ENCODE assay signal across 8 cellular contexts in the genomic region with DNA sequence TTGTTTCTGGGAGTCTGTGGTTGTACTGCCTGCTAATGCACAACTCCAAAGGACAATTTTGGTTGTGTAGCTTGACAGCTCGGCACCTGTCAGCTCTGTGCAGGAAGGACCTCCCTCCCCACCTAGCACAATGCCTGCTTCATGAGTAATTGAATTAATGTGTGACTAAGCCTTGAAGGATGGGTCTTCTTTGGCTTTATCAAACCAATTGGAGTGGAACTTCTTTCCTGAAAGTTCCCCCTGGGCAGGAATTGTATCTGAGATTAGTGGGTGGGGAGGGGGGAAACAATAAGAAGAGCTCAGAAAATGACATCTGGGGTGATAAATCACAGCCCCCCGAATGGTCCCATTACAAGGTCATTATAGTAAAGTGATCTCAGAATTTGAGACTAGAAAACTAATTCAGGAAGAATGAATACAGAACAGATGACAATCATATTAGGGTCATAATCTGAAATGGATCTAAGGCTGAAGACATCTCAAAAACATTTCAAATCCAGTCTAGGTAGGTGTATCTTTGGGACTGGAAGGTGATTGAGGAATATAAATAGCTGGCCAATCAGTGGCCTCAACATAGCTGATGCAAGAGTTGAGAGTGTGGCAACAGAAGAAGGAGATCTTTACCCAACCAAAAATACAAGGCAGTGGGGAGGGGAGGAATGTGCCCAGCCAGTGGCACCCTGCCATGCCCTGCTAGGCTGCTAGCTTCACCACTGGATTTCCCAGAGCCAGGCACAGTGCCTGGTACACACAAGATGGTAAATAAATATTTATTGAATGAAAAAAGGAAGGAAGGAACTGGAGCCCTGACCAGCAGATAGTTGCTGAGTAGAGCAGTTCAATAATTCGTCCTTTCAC. TPM values are rescaled to one million over a fixed set of nuclear protein-coding genes. Genes with fewer than 3 reads are reported as not detected.
DNase-seq lines count a peak whose midpoint lies in the region; ATAC-seq, FAIRE-seq and TF ChIP-seq lines count a peak whose summit lies in the region.

No MANE protein-coding gene starts in this region.

- H3K4me3 ChIP-seq in BLaER1 treated with 17β-estradiol and CSF1 and Interleukin-3, amounts not matched to agents 10 nM and 100 nM = peak overlapping the region in 4 of 10 experiments; percentile 14 to 22 (median 18); a peak in 4 of 20 replicates
- H3K4me3 ChIP-seq in OCI-LY7 (ENCODE audit: low read depth, low read length, poor library complexity, severe bottlenecking) (peak overlapping the region; percentile 49), K562 (peak overlapping the region; percentile 0; the same call in 1 of the 2 replicates), stomach (peak overlapping the region in 3 of 4 donors; percentile 7 to 21 (median 16))

- POLR2A ChIA-PET in OCI-LY7 (lab: Charles Lee) (interaction anchor here (0.5 to 7.3 kb wide), 22 partner anchors 9 to 904 kb away, joined by 3 to 71 read pairs (median 6); a partner anchor contains a TSS), K562 (lab: Yijun Ruan, JAX) (interaction anchor here (0.6 to 10.6 kb wide), 23 partner anchors 7 to 400 kb away, joined by 3 to 245 read pairs (median 6); a partner anchor contains a TSS)

- no TSS peak for BruUV-seq in OCI-LY7 (replicated peaks; lab: Mats Ljungman, UMichigan)
- no TSS peak for BruUV-seq in K562 (replicated peaks; lab: Mats Ljungman, UMichigan)

- peak; percentile 66 for FAIRE-seq in GM19239 (lab: Jason Lieb, UNC)
- FAIRE-seq in K562 (lab: Jason Lieb, UNC) = no peak

- DNase-seq in GM19239 (ENCODE audit: insufficient read length, low spot score) (no peak), OCI-LY7 (ENCODE audit: low spot score) (peak; percentile 85), K562 (ENCODE audit: extremely low read depth in 1 of 4, low spot score in 3 of 4) (peak in 2 of 4 experiments; percentile 57), iris pigment epithelial cell (ENCODE audit: low read depth) (peak; percentile 59), stomach (peak; percentile 80), NCI-H2081 treated with DMSO at 0.1 percent for 48 hours (lab: John Stamatoyannopoulos, UW) (no peak), sciatic nerve (ENCODE audit: low spot score) (no peak)

- H2AFZ ChIP-seq in OCI-LY7 (ENCODE audit: low read length) = peak overlapping the region; percentile 94; the same call in 1 of the 2 replicates
- peak overlapping the region; percentile 97 for H2AFZ ChIP-seq in K562 (ENCODE audit: low read depth, low read length)

- peaks cover 12% of the 10 kb centered on the region; the same call in 1 of the 2 replicates for H3K79me2 ChIP-seq in OCI-LY7 (ENCODE audit: insufficient read depth, low read depth, low read length)
- peaks cover 4% of the 10 kb centered on the region; the same call in 2 of the 3 replicates for H3K79me2 ChIP-seq in K562 (ENCODE audit: control insufficient read depth, insufficient read depth, low read length)

- ATAC-seq in K562 = peak; percentile 53
- ATAC-seq in sciatic nerve = no peak

- H3K27me3 ChIP-seq in BLaER1 treated with 17β-estradiol and CSF1 and Interleukin-3, amounts not matched to agents 10 nM and 100 nM = no peaks in the 10 kb centered on the region
- H3K27me3 ChIP-seq in K562 (ENCODE audit: control insufficient read depth in 2 of 2, insufficient read depth in 2 of 2, low read length in 2 of 2) = no peaks in the 10 kb centered on the region
- H3K27me3 ChIP-seq in stomach = no peaks in the 10 kb centered on the region

- H3K4me2 ChIP-seq in BLaER1 treated with 17β-estradiol and CSF1 and Interleukin-3, amounts not matched to agents 10 nM and 100 nM = peak overlapping the region; percentile 72 to 95 (median 87)
- H3K4me2 ChIP-seq in OCI-LY7 (ENCODE audit: low read length) (peak overlapping the region; percentile 99), K562 (ENCODE audit: insufficient read depth, low read length) (peak overlapping the region; percentile 76)

- CTCF ChIA-PET in OCI-LY7 (lab: Charles Lee; ENCODE audit: unreplicated experiment) = interaction anchor here (0.5 to 1.6 kb wide), 8 partner anchors 9 to 354 kb away, joined by 3 to 12 read pairs (median 3); no protein-coding TSS in a partner anchor
- CTCF ChIA-PET in K562 (lab: Yijun Ruan, JAX; ENCODE audit: low intra/inter-chr PET ratio) = interaction anchor here (1.2 to 1.6 kb wide), 3 partner anchors 111 to 160 kb away, joined by 4 to 5 read pairs (median 4); no protein-coding TSS in a partner anchor

- H4K20me1 ChIP-seq in BLaER1 treated with 17β-estradiol and CSF1 and Interleukin-3, amounts not matched to agents 10 nM and 100 nM = no peaks in the 10 kb centered on the region
- no peaks in the 10 kb centered on the region for H4K20me1 ChIP-seq in OCI-LY7 (ENCODE audit: insufficient read depth, low read length)
- no peaks in the 10 kb centered on the region for H4K20me1 ChIP-seq in K562 (replicated peaks; ENCODE audit: control insufficient read depth, insufficient read depth, low read length)

- TF ChIP-seq RAD21 in K562 (CRISPR knock-in tag; conservative IDR thresholded peaks at IDR 0.05 in 1 of 2, IDR thresholded peaks at IDR 0.05 in 1 of 2) = no peak

- H3K9me1 ChIP-seq in K562 (ENCODE audit: control insufficient read depth, insufficient read depth, low read length) = no peaks in the 10 kb centered on the region

- intact Hi-C loops in OCI-LY7 (cut with micrococcal nuclease; ENCODE audit: unreplicated experiment) (loop anchor here (2.0 to 5.0 kb wide), 4 partner anchors 80 to 393 kb away; a partner anchor contains a TSS), K562 (cut with micrococcal nuclease) (loop anchor here (1.0 to 5.0 kb wide), 8 partner anchors 10 to 354 kb away; a partner anchor contains a TSS), stomach (cut with DNase I; ENCODE audit: low total_unique reads) (no loop called here), sciatic nerve (cut with DNase I) (no loop called here)

- TF ChIP-seq POLR2A in K562 (conservative IDR thresholded peaks at IDR 0.05) (no peak), stomach (IDR thresholded peaks at IDR 0.05) (no peak)

- H3K9me2 ChIP-seq in OCI-LY7 (ENCODE audit: insufficient read depth, low read length) = no peaks in the 10 kb centered on the region

- in situ Hi-C loops in K562 (cut with MboI) = no loop called here

- H3K27ac ChIP-seq in BLaER1 treated with 17β-estradiol and CSF1 and Interleukin-3, amounts not matched to agents 10 nM and 100 nM = peak overlapping the region; percentile 16 to 94 (median 89); a peak in 21 of 22 replicates
- H3K27ac ChIP-seq in OCI-LY7 (ENCODE audit: low read depth, low read length, poor library complexity, severe bottlenecking) = peak overlapping the region; percentile 88
- H3K27ac ChIP-seq in K562 (ENCODE audit: extremely low read depth, low read depth, low read length) = peak overlapping the region; percentile 81
- peak overlapping the region; percentile 13 to 96 (median 89) for H3K27ac ChIP-seq in stomach

- 5% methylated on average over 3 of the region's 3 CpGs for WGBS in K562 (ENCODE audit: insufficient coverage, low coverage, missing lambda C conversion rate)
- WGBS in stomach, 5 donors = 15 to 21% (median 17%) methylated on average over 3 of the region's 3 CpGs

- H3K36me3 ChIP-seq in BLaER1 treated with 17β-estradiol and CSF1 and Interleukin-3, amounts not matched to agents 10 nM and 100 nM = no peaks in the 10 kb centered on the region
- no peaks in the 10 kb centered on the region for H3K36me3 ChIP-seq in OCI-LY7 (ENCODE audit: insufficient read depth, low read length)
- no peaks in the 10 kb centered on the region for H3K36me3 ChIP-seq in K562 (ENCODE audit: control insufficient read depth, insufficient read depth, low read length)
- H3K36me3 ChIP-seq in stomach = no peaks in the 10 kb centered on the region

- peak overlapping the region; percentile 40 to 90 (median 85); a peak in 21 of 22 replicates for H3K9ac ChIP-seq in BLaER1 treated with 17β-estradiol and CSF1 and Interleukin-3, amounts not matched to agents 10 nM and 100 nM
- peak overlapping the region; percentile 74 to 78; a peak in 3 of 4 replicates for H3K9ac ChIP-seq in K562 (ENCODE audit: insufficient read depth in 1 of 2, low read depth in 2 of 2, low read length in 2 of 2)

- H3K4me1 ChIP-seq in BLaER1 treated with 17β-estradiol and CSF1 and Interleukin-3, amounts not matched to agents 10 nM and 100 nM = peaks cover 59 to 74% (median 68%) of the 10 kb centered on the region in 10 experiments
- H3K4me1 ChIP-seq in OCI-LY7 (ENCODE audit: insufficient read depth, low read length, poor library complexity, severe bottlenecking) = peaks cover 50% of the 10 kb centered on the region
- H3K4me1 ChIP-seq in K562 (replicated peaks in 1 of 2; ENCODE audit: control insufficient read depth in 2 of 2, insufficient read depth in 2 of 2, low read length in 2 of 2) = peaks cover 14 to 34% of the 10 kb centered on the region in 2 experiments
- peaks cover 34 to 65% (median 47%) of the 10 kb centered on the region in 4 donors for H3K4me1 ChIP-seq in stomach

- TF ChIP-seq CTCF in OCI-LY7 (conservative IDR thresholded peaks at IDR 0.05; ENCODE audit: low read length) (no peak), K562 (IDR thresholded peaks at IDR 0.05 in 2 of 3, conservative IDR thresholded peaks at IDR 0.05 in 1 of 3; ENCODE audit: insufficient read depth in 2 of 3, low read depth in 1 of 3, low read length in 3 of 3) (no peak), stomach (IDR thresholded peaks at IDR 0.05) (no peak)

- H3K9me3 ChIP-seq in BLaER1 treated with 17β-estradiol and CSF1 and Interleukin-3, amounts not matched to agents 10 nM and 100 nM (replicated peaks in 1 of 11) = no peaks in the 10 kb centered on the region
- H3K9me3 ChIP-seq in OCI-LY7 (ENCODE audit: low read length) (no peaks in the 10 kb centered on the region), K562 (replicated peaks; ENCODE audit: control insufficient read depth, insufficient read depth, low read depth, low read length) (no peaks in the 10 kb centered on the region), stomach (no peaks in the 10 kb centered on the region)

- TF ChIP-seq EP300 in K562 (IDR thresholded peaks at IDR 0.05; ENCODE audit: low read length) = peak; percentile 69
- TF ChIP-seq EP300 in stomach (IDR thresholded peaks at IDR 0.05) = no peak

RNA-seq across cellular contexts. Expression of a gene that starts 10.1 kb away (rescaled TPM):
- total RNA-seq in OCI-LY7 (2014; rRNA removed; shearing (Covaris generic)) = 18.3 and 22.8 TPM in 2 replicates
- total RNA-seq in OCI-LY7 (2022) (37.6 and 41.2 TPM in 2 replicates), K562 (2014; rRNA removed) (54.4 and 55.3 TPM in 2 replicates), K562 (2014; rRNA removed; fragmentation: Illumina TruSeq; extraction: Trizol) (16.8 and 16.9 TPM in 2 replicates), K562 (2015; rRNA removed; fragmentation: Illumina TruSeq; extraction: Trizol) (9.4 and 10.0 TPM in 2 replicates), K562 (2021) (61.1 and 71.3 TPM in 2 replicates), stomach (10 to 100 TPM in 1 of 5 donors, 1 to 10 TPM in 4; 2.3 to 20.3 (median 3.3) TPM), sciatic nerve (5.8 TPM)
- 14.6 and 34.6 TPM in 2 replicates for total RNA-seq in K562 (2011; cell fraction: chromatin; rRNA removed; ENCODE audit: low replicate concordance)
- 26.1 and 26.2 TPM in 2 replicates for total RNA-seq in K562 (2011; cell fraction: nucleolus; rRNA removed)
- 23.4 and 26.2 TPM in 2 replicates for total RNA-seq in K562 (2011; cell fraction: nucleoplasm; rRNA removed)
- polyA plus RNA-seq in K562 (2011; rRNA removed) (15.4 and 34.4 TPM in 2 replicates), K562 (2014; fragmentation: Illumina TruSeq; extraction: Trizol) (47.6 and 61.0 TPM in 2 replicates), K562 (2014; fragmentation: Nextera tagmentation; extraction: Ambion mirVana) (1 to 10 TPM; 3.7 to 5.4 TPM), K562 (2014; rRNA removed) (40.8 and 47.3 TPM in 2 replicates), stomach (10 to 100 TPM in 1 of 3 donors, 1 to 10 TPM in 2; 6.7 to 11.5 (median 7.9) TPM)
- polyA plus RNA-seq in K562 (2011; cell fraction: cytosol; rRNA removed) = 28.3 and 29.9 TPM in 2 replicates
- 26.7 and 31.1 TPM in 2 replicates for polyA plus RNA-seq in K562 (2011; cell fraction: nucleus; rRNA removed)
- polyA plus RNA-seq in K562 (2012) = 24.3 and 118 TPM in 2 replicates
- 13.4 and 14.9 TPM in 2 replicates for polyA minus RNA-seq in K562 (2011; rRNA and poly(A)+ RNA removed)
- polyA minus RNA-seq in K562 (2011; cell fraction: cytosol; rRNA and poly(A)+ RNA removed) = 15.4 and 28.6 TPM in 2 replicates
- polyA minus RNA-seq in K562 (2011; cell fraction: nucleus; rRNA and poly(A)+ RNA removed) = 6.6 and 11.0 TPM in 2 replicates

RNA-seq across cellular contexts. Expression of a gene that starts 13.3 kb away (rescaled TPM):
- 410 and 604 TPM in 2 replicates for total RNA-seq in OCI-LY7 (2014; rRNA removed; shearing (Covaris generic))
- total RNA-seq in OCI-LY7 (2022) (321 and 330 TPM in 2 replicates), K562 (2014; rRNA removed) (1,281 and 1,288 TPM in 2 replicates), K562 (2014; rRNA removed; fragmentation: Illumina TruSeq; extraction: Trizol) (303 and 353 TPM in 2 replicates), K562 (2015; rRNA removed; fragmentation: Illumina TruSeq; extraction: Trizol) (425 and 445 TPM in 2 replicates), K562 (2021) (380 and 403 TPM in 2 replicates), stomach (100 to 1,000 TPM; 146 to 548 (median 341) TPM), sciatic nerve (92.2 TPM)
- 48.2 and 59.7 TPM in 2 replicates for total RNA-seq in K562 (2011; cell fraction: chromatin; rRNA removed; ENCODE audit: low replicate concordance)
- total RNA-seq in K562 (2011; cell fraction: nucleolus; rRNA removed) = 75.0 and 82.2 TPM in 2 replicates
- total RNA-seq in K562 (2011; cell fraction: nucleoplasm; rRNA removed) = 110 and 124 TPM in 2 replicates
- polyA plus RNA-seq in K562 (2011; rRNA removed) (343 and 388 TPM in 2 replicates), K562 (2014; fragmentation: Illumina TruSeq; extraction: Trizol) (338 and 607 TPM in 2 replicates), K562 (2014; fragmentation: Nextera tagmentation; extraction: Ambion mirVana) (100 to 1,000 TPM; 292 to 545 TPM), K562 (2014; rRNA removed) (1,422 and 1,500 TPM in 2 replicates), stomach (100 to 1,000 TPM; 520 to 559 (median 540) TPM)
- 299 and 407 TPM in 2 replicates for polyA plus RNA-seq in K562 (2011; cell fraction: cytosol; rRNA removed)
- 273 and 321 TPM in 2 replicates for polyA plus RNA-seq in K562 (2011; cell fraction: nucleus; rRNA removed)
- 405 and 915 TPM in 2 replicates for polyA plus RNA-seq in K562 (2012)
- polyA minus RNA-seq in K562 (2011; rRNA and poly(A)+ RNA removed) = 92.2 and 94.1 TPM in 2 replicates
- polyA minus RNA-seq in K562 (2011; cell fraction: cytosol; rRNA and poly(A)+ RNA removed) = 78.4 and 106 TPM in 2 replicates
- 40.0 and 57.4 TPM in 2 replicates for polyA minus RNA-seq in K562 (2011; cell fraction: nucleus; rRNA and poly(A)+ RNA removed)

RNA-seq across cellular contexts. Expression of a gene that starts 16.4 kb away (rescaled TPM):
- 71.1 and 94.6 TPM in 2 replicates for total RNA-seq in OCI-LY7 (2014; rRNA removed; shearing (Covaris generic))
- total RNA-seq in OCI-LY7 (2022) (121 and 129 TPM in 2 replicates), K562 (2014; rRNA removed) (132 and 186 TPM in 2 replicates), K562 (2014; rRNA removed; fragmentation: Illumina TruSeq; extraction: Trizol) (209 and 236 TPM in 2 replicates), K562 (2015; rRNA removed; fragmentation: Illumina TruSeq; extraction: Trizol) (220 and 230 TPM in 2 replicates), K562 (2021) (143 and 153 TPM in 2 replicates), stomach (100 to 1,000 TPM in 1 of 5 donors, 10 to 100 TPM in 4; 38.4 to 111 (median 79.7) TPM), sciatic nerve (66.2 TPM)
- 32.8 and 70.6 TPM in 2 replicates for total RNA-seq in K562 (2011; cell fraction: chromatin; rRNA removed; ENCODE audit: low replicate concordance)
- total RNA-seq in K562 (2011; cell fraction: nucleolus; rRNA removed) = 23.7 and 23.8 TPM in 2 replicates
- 45.8 and 58.7 TPM in 2 replicates for total RNA-seq in K562 (2011; cell fraction: nucleoplasm; rRNA removed)
- polyA plus RNA-seq in K562 (2011; rRNA removed) (150 and 176 TPM in 2 replicates), K562 (2014; fragmentation: Illumina TruSeq; extraction: Trizol) (279 and 343 TPM in 2 replicates), K562 (2014; fragmentation: Nextera tagmentation; extraction: Ambion mirVana) (100 to 1,000 TPM; 264 to 508 TPM), K562 (2014; rRNA removed) (180 and 202 TPM in 2 replicates), stomach (10 to 100 TPM; 59.5 to 75.6 (median 73.2) TPM)
- polyA plus RNA-seq in K562 (2011; cell fraction: cytosol; rRNA removed) = 82.1 and 115 TPM in 2 replicates
- polyA plus RNA-seq in K562 (2011; cell fraction: nucleus; rRNA removed) = 52.7 and 76.2 TPM in 2 replicates
- polyA plus RNA-seq in K562 (2012) = 151 and 153 TPM in 2 replicates
- 63.9 and 71.8 TPM in 2 replicates for polyA minus RNA-seq in K562 (2011; rRNA and poly(A)+ RNA removed)
- 25.2 and 30.5 TPM in 2 replicates for polyA minus RNA-seq in K562 (2011; cell fraction: cytosol; rRNA and poly(A)+ RNA removed)
- polyA minus RNA-seq in K562 (2011; cell fraction: nucleus; rRNA and poly(A)+ RNA removed) = 11.4 and 23.2 TPM in 2 replicates

Comparison
In these comparisons a context has a peak if more than half of its experiments do, and no peak if none do; other contexts are left out.
1. DNase-seq: peak in OCI-LY7 (single experiment), iris pigment epithelial cell (single experiment) and stomach (single experiment); none in GM19239 (single experiment), NCI-H2081 treated with DMSO at 0.1 percent for 48 hours (single experiment) and sciatic nerve (single experiment).
2. intact Hi-C loops: an anchor here in OCI-LY7 (2.0 to 5.0 kb wide) and K562 (1.0 to 5.0 kb wide); none called in stomach and sciatic nerve.
3. Peak in every context shown above with its lines, with median percentiles within 50 percentile points of each other: H3K27ac ChIP-seq and H3K4me2 ChIP-seq.